In the genomic region with DNA sequence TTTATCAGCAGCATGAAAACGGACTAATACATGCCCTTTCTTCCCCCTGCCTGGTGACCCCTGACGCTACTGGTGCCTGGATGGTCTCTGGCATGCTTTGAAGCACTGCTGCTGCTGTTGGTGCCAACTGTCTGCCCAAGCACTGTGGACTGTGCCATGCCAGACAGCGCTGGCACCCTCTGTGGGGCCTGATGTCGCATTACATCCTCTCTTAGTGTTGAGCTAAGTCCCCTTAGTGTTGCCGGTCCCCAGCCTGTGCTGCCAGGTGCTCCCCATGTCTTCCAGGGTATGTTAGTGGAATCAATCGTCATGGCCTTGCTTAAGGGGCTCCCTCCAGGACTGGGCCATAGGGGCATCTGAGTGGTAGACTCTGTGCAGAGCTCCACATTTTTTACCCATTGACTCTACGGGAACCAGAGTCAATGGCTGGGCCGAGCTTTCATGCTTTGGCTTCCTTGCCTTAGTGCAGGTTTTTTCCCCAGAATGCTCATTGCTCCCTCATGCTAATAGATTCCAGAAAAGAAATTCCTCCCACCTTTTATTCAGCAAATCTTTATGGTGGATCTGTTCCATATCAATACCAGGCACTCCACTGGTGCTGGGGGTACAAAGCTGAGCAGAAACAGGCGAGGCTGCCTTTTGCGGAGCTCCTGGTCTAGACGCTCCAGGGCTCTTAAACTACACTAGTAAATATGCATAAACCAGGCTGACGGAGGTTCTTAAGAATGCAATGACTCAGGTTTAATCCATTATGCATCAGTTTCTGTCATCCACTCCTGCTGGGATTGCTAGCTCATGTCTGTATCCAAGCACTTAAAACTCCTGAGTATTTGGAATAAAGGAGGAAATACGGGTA, we compare ENCODE assay signal across 10 cellular contexts. TPM values are rescaled to one million over a fixed set of nuclear protein-coding genes. Genes with fewer than 3 reads are reported as not detected.
DNase-seq lines count a peak whose midpoint lies in the region; ATAC-seq and TF ChIP-seq lines count a peak whose summit lies in the region.
"Had no signal": no experiment of that assay in that cellular context is flagged by ENCODE, and none has a peak within 500 bp of the region (broad histone marks: within the 10 kb centered on the region; RNA-seq: fewer than 3 reads in every experiment).

No MANE protein-coding gene starts in this region.

- H3K36me3 Mint-ChIP-seq in dendritic cell treated with granulocyte-macrophage colony-stimulating factor and Interleukin-4, amounts not matched to agents 40 ng/mL and 50 ng/mL, for 4 days (ENCODE audit: low read depth): peaks cover 46% of the 10 kb centered on the region
- no peaks in the 10 kb centered on the region for H3K36me3 Mint-ChIP-seq in activated T-cell treated with anti-CD3 and anti-CD28 coated beads, Interleukin-2, amount 50 U/mL, for 24 hours (ENCODE audit: low read depth)

- peak overlapping the region; percentile 30 for H4K8ac ChIP-seq in mesenchymal stem cell (ENCODE audit: low read length)

- TF ChIP-seq CTCF in Loucy (conservative IDR thresholded peaks at IDR 0.05; ENCODE audit: low read length): peak; percentile 36; the same call in 1 of the 2 replicates

- no peaks in the 10 kb centered on the region for H3K79me1 ChIP-seq in mesenchymal stem cell (replicated peaks; ENCODE audit: low read length, poor library complexity, severe bottlenecking)

- H3K4me3 Mint-ChIP-seq in dendritic cell treated with granulocyte-macrophage colony-stimulating factor and Interleukin-4, amounts not matched to agents 40 ng/mL and 50 ng/mL, for 4 days: peak overlapping the region; percentile 17
- H3K4me3 Mint-ChIP-seq in activated T-cell treated with anti-CD3 and anti-CD28 coated beads, Interleukin-2, amount 50 U/mL, for 24 hours: no peak overlapping the region
- H3K4me3 Mint-ChIP-seq: activated CD4-positive, alpha-beta memory T cell treated with anti-CD3 and anti-CD28 coated beads, Interleukin-2, amount 10 ng/mL, durations not matched to agents 7 days and 5 days had no signal

- no peak overlapping the region for H2BK12ac ChIP-seq in mesenchymal stem cell (ENCODE audit: low read length in 2 of 2)

- no peak overlapping the region for H3K4ac ChIP-seq in mesenchymal stem cell (ENCODE audit: low read depth in 1 of 2, low read length in 2 of 2)

- H2BK15ac ChIP-seq in mesenchymal stem cell (ENCODE audit: low read depth, poor library complexity, severe bottlenecking): no peak overlapping the region

- H3F3A ChIP-seq in Loucy (ENCODE audit: low read depth): no peaks in the 10 kb centered on the region

- H3K27ac ChIP-seq in mesenchymal stem cell (ENCODE audit: low read length, poor library complexity, severe bottlenecking): peak overlapping the region; percentile 27

- H3K23ac ChIP-seq in mesenchymal stem cell (ENCODE audit: low read length in 2 of 2): no peak overlapping the region

- H3K4me1 ChIP-seq in Loucy (ENCODE audit: insufficient read depth, low read length, poor library complexity, severe bottlenecking): peaks cover 17% of the 10 kb centered on the region
- peaks cover 6% of the 10 kb centered on the region for H3K4me1 ChIP-seq in mesenchymal stem cell (ENCODE audit: control insufficient read depth, insufficient read depth, low read depth, low read length)

- H2BK120ac ChIP-seq in mesenchymal stem cell (ENCODE audit: low read depth, low read length): no peak overlapping the region

- H2AFZ ChIP-seq in Loucy (ENCODE audit: low read length): no peak overlapping the region
- H2AFZ ChIP-seq in mesenchymal stem cell (ENCODE audit: low read depth, low read length): no peak overlapping the region

- H3K27me3 ChIP-seq in Loucy (ENCODE audit: insufficient read depth, low read length, poor library complexity, severe bottlenecking) (no peaks in the 10 kb centered on the region), mesenchymal stem cell (ENCODE audit: control insufficient read depth in 1 of 2, insufficient read depth in 1 of 2, low read length in 2 of 2) (no peaks in the 10 kb centered on the region)

- no peak overlapping the region for H3K9ac ChIP-seq in Loucy (ENCODE audit: low read depth, low read length, poor library complexity, severe bottlenecking)
- H3K9ac ChIP-seq in mesenchymal stem cell (ENCODE audit: low read length): peak overlapping the region; percentile 44

- peak overlapping the region; percentile 52 for H4K91ac ChIP-seq in mesenchymal stem cell (ENCODE audit: low read length)

- no peaks in the 10 kb centered on the region for H3K9me3 Mint-ChIP-seq in dendritic cell treated with granulocyte-macrophage colony-stimulating factor and Interleukin-4, amounts not matched to agents 40 ng/mL and 50 ng/mL, for 4 days
- H3K9me3 Mint-ChIP-seq in activated T-cell treated with anti-CD3 and anti-CD28 coated beads, Interleukin-2, amount 50 U/mL, for 24 hours: no peaks in the 10 kb centered on the region
- H3K9me3 Mint-ChIP-seq: activated CD4-positive, alpha-beta memory T cell treated with anti-CD3 and anti-CD28 coated beads, Interleukin-2, amount 10 ng/mL, durations not matched to agents 7 days and 5 days had no signal

- ATAC-seq in stimulated activated naive CD8-positive, alpha-beta T cell treated with anti-CD3 and anti-CD28 coated beads, Interleukin-15, Interleukin-2, amounts not matched to agents 100 U/mL and 50 U/mL, for 24 hours: no peak

- no peaks in the 10 kb centered on the region for H3K9me2 ChIP-seq in Loucy (replicated peaks; ENCODE audit: low read depth, low read length)

- DNase-seq in AG20443 (ENCODE audit: low spot score) (peak; percentile 81), mesenchymal stem cell (peak; percentile 85), NCI-H2171 treated with DMSO at 0.1 percent for 48 hours (lab: John Stamatoyannopoulos, UW) (no peak), anterior cingulate cortex (lab: John Stamatoyannopoulos, UW) (no peak)
- DNase-seq in stimulated activated naive CD8-positive, alpha-beta T cell treated with anti-CD3 and anti-CD28 coated beads, Interleukin-15, Interleukin-2, amounts not matched to agents 100 U/mL and 50 U/mL, for 24 hours: no peak
- no peak for DNase-seq in activated T-cell treated with anti-CD3 and anti-CD28 coated beads, Interleukin-2, amount 50 U/mL, for 24 hours
- DNase-seq: activated CD4-positive, alpha-beta memory T cell treated with anti-CD3 and anti-CD28 coated beads, Interleukin-2, amount 10 ng/mL, durations not matched to agents 7 days and 5 days; cortex of kidney had no signal

- H3K18ac ChIP-seq in mesenchymal stem cell (ENCODE audit: low read depth in 1 of 2, low read length in 2 of 2): peak overlapping the region in 1 of 2 experiments; percentile 14

- H3K4me2 ChIP-seq in Loucy (ENCODE audit: low read depth, low read length, poor library complexity, severe bottlenecking) (no peak overlapping the region), mesenchymal stem cell (ENCODE audit: low read length, poor library complexity, severe bottlenecking) (no peak overlapping the region)

- no peaks in the 10 kb centered on the region for H3K27me3 Mint-ChIP-seq in dendritic cell treated with granulocyte-macrophage colony-stimulating factor and Interleukin-4, amounts not matched to agents 40 ng/mL and 50 ng/mL, for 4 days
- H3K27me3 Mint-ChIP-seq in activated T-cell treated with anti-CD3 and anti-CD28 coated beads, Interleukin-2, amount 50 U/mL, for 24 hours: no peaks in the 10 kb centered on the region

- H3K36me3 ChIP-seq in Loucy (ENCODE audit: insufficient read depth, low read length): no peaks in the 10 kb centered on the region
- H3K36me3 ChIP-seq in mesenchymal stem cell (ENCODE audit: control insufficient read depth in 1 of 2, insufficient read depth in 2 of 2, low read depth in 1 of 2, low read length in 2 of 2): no peaks in the 10 kb centered on the region

- H2BK5ac ChIP-seq in mesenchymal stem cell (ENCODE audit: low read depth, low read length, poor library complexity, severe bottlenecking): no peak overlapping the region

- 70% methylated on average over 12 of the region's 13 CpGs for WGBS in mesenchymal stem cell

- H3K14ac ChIP-seq in mesenchymal stem cell (ENCODE audit: low read length in 2 of 2): peak overlapping the region in 1 of 2 experiments; percentile 85

- peaks cover 74% of the 10 kb centered on the region for H3K4me1 Mint-ChIP-seq in dendritic cell treated with granulocyte-macrophage colony-stimulating factor and Interleukin-4, amounts not matched to agents 40 ng/mL and 50 ng/mL, for 4 days (ENCODE audit: low read depth)
- no peaks in the 10 kb centered on the region for H3K4me1 Mint-ChIP-seq in activated T-cell treated with anti-CD3 and anti-CD28 coated beads, Interleukin-2, amount 50 U/mL, for 24 hours (ENCODE audit: low read depth)
- H3K4me1 Mint-ChIP-seq: activated CD4-positive, alpha-beta memory T cell treated with anti-CD3 and anti-CD28 coated beads, Interleukin-2, amount 10 ng/mL, durations not matched to agents 7 days and 5 days had no signal

- H3K79me2 ChIP-seq in Loucy (ENCODE audit: insufficient read depth, low read length): no peaks in the 10 kb centered on the region

- no peak overlapping the region for H3K4me3 ChIP-seq in Loucy (ENCODE audit: low read length, poor library complexity, severe bottlenecking)
- H3K4me3 ChIP-seq in mesenchymal stem cell (ENCODE audit: insufficient read depth in 1 of 2, low read depth in 1 of 2, low read length in 2 of 2): no peak overlapping the region

- H2AK5ac ChIP-seq in mesenchymal stem cell (ENCODE audit: low read length, severe bottlenecking): peak overlapping the region; percentile 63

- intact Hi-C loops in dendritic cell treated with granulocyte-macrophage colony-stimulating factor and Interleukin-4, amounts not matched to agents 40 ng/mL and 50 ng/mL, for 4 days (cut with micrococcal nuclease): loop anchor here (5.0 kb wide), 1 partner anchor 45 kb away; no protein-coding TSS in a partner anchor

- H3K9me3 ChIP-seq in Loucy (ENCODE audit: insufficient read depth, low read depth, low read length) (no peaks in the 10 kb centered on the region), mesenchymal stem cell (ENCODE audit: control insufficient read depth, low read length) (no peaks in the 10 kb centered on the region)

- H4K20me1 ChIP-seq in Loucy (ENCODE audit: insufficient read depth, low read length, poor library complexity, severe bottlenecking): no peaks in the 10 kb centered on the region

- peak overlapping the region; percentile 89 for H3K27ac Mint-ChIP-seq in dendritic cell treated with granulocyte-macrophage colony-stimulating factor and Interleukin-4, amounts not matched to agents 40 ng/mL and 50 ng/mL, for 4 days
- no peak overlapping the region for H3K27ac Mint-ChIP-seq in activated T-cell treated with anti-CD3 and anti-CD28 coated beads, Interleukin-2, amount 50 U/mL, for 24 hours
- H3K27ac Mint-ChIP-seq: activated CD4-positive, alpha-beta memory T cell treated with anti-CD3 and anti-CD28 coated beads, Interleukin-2, amount 10 ng/mL, durations not matched to agents 7 days and 5 days had no signal

RNA-seq across cellular contexts. Expression of gene MRC1, which starts 21.8 kb away (rescaled TPM):
- not detected for polyA plus RNA-seq in mesenchymal stem cell (2013, experiment 1 of 2)
- 0.01 TPM for polyA plus RNA-seq in mesenchymal stem cell (2013, experiment 2 of 2)

RNA-seq across cellular contexts. Expression of gene TMEM236, which starts 35.3 kb away (rescaled TPM):
- polyA plus RNA-seq in mesenchymal stem cell (2013, experiment 1 of 2): 0.03 TPM
- polyA plus RNA-seq in mesenchymal stem cell (2013, experiment 2 of 2): 0.04 TPM

Comparison
In these comparisons a context has a peak if more than half of its experiments do, and no peak if none do; other contexts are left out.
1. DNase-seq: peak in AG20443 (single experiment) and mesenchymal stem cell (single experiment); none in stimulated activated naive CD8-positive, alpha-beta T cell treated with anti-CD3 and anti-CD28 coated beads, Interleukin-15, Interleukin-2, amounts not matched to agents 100 U/mL and 50 U/mL, for 24 hours (single experiment), NCI-H2171 treated with DMSO at 0.1 percent for 48 hours (single experiment), anterior cingulate cortex (0 of 58) and activated T-cell treated with anti-CD3 and anti-CD28 coated beads, Interleukin-2, amount 50 U/mL, for 24 hours (single experiment).